10 cellular contexts compared by ENCODE assay signal in genomic region chr20:49674383-49675352, GRCh38. TPM values are rescaled to one million over a fixed set of nuclear protein-coding genes. Genes with fewer than 3 reads are reported as not detected.
DNase-seq lines count a peak whose midpoint lies in the region; ATAC-seq and TF ChIP-seq lines count a peak whose summit lies in the region.
"Had no signal": no experiment of that assay in that cellular context is flagged by ENCODE, and none has a peak within 500 bp of the region (broad histone marks: within the 10 kb centered on the region; RNA-seq: fewer than 3 reads in every experiment).

No MANE protein-coding gene starts in this region.

- H3K27ac Mint-ChIP-seq in GM23338 = peak overlapping the region; percentile 63; the same call in 1 of the 2 replicates

- peaks cover 62% of the 10 kb centered on the region for H3K4me1 ChIP-seq in GM23338 (ENCODE audit: insufficient read depth)

- no peaks in the 10 kb centered on the region for H3K9me3 Mint-ChIP-seq in GM23338

- no peak overlapping the region for H2AFZ ChIP-seq in GM23338

- no peak overlapping the region for H3K4me3 Mint-ChIP-seq in GM23338

- no peaks in the 10 kb centered on the region for H3K27me3 ChIP-seq in GM23338 (ENCODE audit: insufficient read depth)
- H3K27me3 ChIP-seq: SJSA1 had no signal

- intact Hi-C loops in sciatic nerve (cut with DNase I) = no loop called here

- peaks cover 100% of the 10 kb centered on the region for H3K79me2 ChIP-seq in GM23338 (replicated peaks; ENCODE audit: insufficient read depth)

- no peaks in the 10 kb centered on the region for H3K36me3 ChIP-seq in GM23338 (ENCODE audit: insufficient read depth)
- H3K36me3 ChIP-seq: SJSA1 had no signal

- H3K4me1 Mint-ChIP-seq in GM23338 = peaks cover 65% of the 10 kb centered on the region

- no peaks in the 10 kb centered on the region for H3K36me3 Mint-ChIP-seq in GM23338 (ENCODE audit: low read depth)

- H3K27ac ChIP-seq in GM23338 (ENCODE audit: low read depth) = peak overlapping the region; percentile 66
- H3K27ac ChIP-seq: SJSA1 had no signal

- peaks cover 5% of the 10 kb centered on the region for H3K27me3 Mint-ChIP-seq in GM23338 (ENCODE audit: insufficient read depth, low read depth, poor library complexity)

- H4K20me1 ChIP-seq in GM23338 (replicated peaks; ENCODE audit: insufficient read depth) = peaks cover 78% of the 10 kb centered on the region

- peak overlapping the region; percentile 56 for H3K4me2 ChIP-seq in GM23338

- no peaks in the 10 kb centered on the region for H3F3A ChIP-seq in GM23338 (replicated peaks; ENCODE audit: low read depth)

- TF ChIP-seq CTCF in GM23338 (conservative IDR thresholded peaks at IDR 0.05; ENCODE audit: low read depth in 2 of 2) = no peak
- TF ChIP-seq CTCF in fibroblast of villous mesenchyme (IDR thresholded peaks at IDR 0.05; ENCODE audit: insufficient read depth, low read depth, low read length) = no peak

- no peak for DNase-seq in GM23338 (ENCODE audit: low spot score)
- DNase-seq in RPMI7951 (ENCODE audit: low read depth) = peak; percentile 78
- DNase-seq in fibroblast of villous mesenchyme (ENCODE audit: low read depth) = peak; percentile 53
- DNase-seq in sciatic nerve (ENCODE audit: low spot score) = no peak
- no peak for DNase-seq in GF-D8 (lab: John Stamatoyannopoulos, UW)
- no peak for DNase-seq in stimulated activated CD4-positive, alpha-beta T cell treated with anti-CD3 and anti-CD28 coated beads, Interleukin-2, amount 100 ng/mL, for 48 hours
- DNase-seq: caudate nucleus had no signal

- H3K4me3 ChIP-seq in GM23338 (no peak overlapping the region; the same call in 1 of the 2 replicates), fibroblast of villous mesenchyme (ENCODE audit: low read depth, low read length) (no peak overlapping the region)
- H3K4me3 ChIP-seq: SJSA1 had no signal

- H3K9me2 ChIP-seq in GM23338 (ENCODE audit: insufficient read depth) = no peaks in the 10 kb centered on the region

- ATAC-seq in GM23338 (no peak), sciatic nerve (peak; percentile 56), HG02981 (IDR thresholded peaks at IDR 0.05; ENCODE audit: unreplicated experiment) (no peak), GM19395 (IDR thresholded peaks at IDR 0.05; ENCODE audit: unreplicated experiment) (no peak)

TF ChIP-seq in GM23338, 12 proteins besides CTCF, POLR2A, EP300 and RAD21:
- TF ChIP-seq EZH2phosphoT487 (IDR thresholded peaks at IDR 0.05; ENCODE audit: unreplicated experiment) (no peak), ZNF114 (CRISPR knock-in tag; IDR thresholded peaks at IDR 0.05) (no peak), EZH2 (IDR thresholded peaks at IDR 0.05; ENCODE audit: low read depth, unreplicated experiment) (no peak), POLR2AphosphoS5 (IDR thresholded peaks at IDR 0.05; ENCODE audit: low read depth) (no peak), JUNB (IDR thresholded peaks at IDR 0.05; ENCODE audit: unreplicated experiment) (no peak), ETS1 (IDR thresholded peaks at IDR 0.05) (no peak), NANOG (IDR thresholded peaks at IDR 0.05; ENCODE audit: borderline replicate concordance) (no peak)

RNA-seq across cellular contexts. Expression of gene B4GALT5, which starts 39.0 kb away (rescaled TPM):
- total RNA-seq in GM23338 (2014; rRNA removed; shearing (Covaris generic)) = 50.3 and 53.2 TPM in 2 replicates
- 19.1 and 20.1 TPM in 2 replicates for polyA plus RNA-seq in GM23338 (2016; fragmentation: Nextera tagmentation; extraction: Ambion mirVana)
- 25.5 and 30.5 TPM in 2 replicates for total RNA-seq in RPMI7951 (2014; rRNA removed; shearing (Covaris generic))
- total RNA-seq in fibroblast of villous mesenchyme (19.6 and 33.7 TPM in 2 replicates), sciatic nerve (36.0 TPM)

Comparison
In these comparisons a context has a peak if more than half of its experiments do, and no peak if none do; other contexts are left out.
1. DNase-seq: peak in RPMI7951 (single experiment) and fibroblast of villous mesenchyme (single experiment); none in GM23338 (single experiment), sciatic nerve (single experiment), GF-D8 (single experiment) and stimulated activated CD4-positive, alpha-beta T cell treated with anti-CD3 and anti-CD28 coated beads, Interleukin-2, amount 100 ng/mL, for 48 hours (0 of 2).